In genomic region chr15:39403674-39404117, GRCh38 we compare ENCODE assay signal across 1 cellular context.
TF ChIP-seq lines count a peak whose summit lies in the region.

No MANE protein-coding gene starts in this region.

TF ChIP-seq in HEK293, 187 proteins besides CTCF, POLR2A, EP300 and RAD21 (continued from another document and continues in another):
- TF ChIP-seq PRDM6 (tag by site-specific recombination; IDR thresholded peaks at IDR 0.05) = peak; percentile 97
- no peak for TF ChIP-seq GLIS2 (tag by site-specific recombination; IDR thresholded peaks at IDR 0.05)
- TF ChIP-seq ZNF510 (tag by site-specific recombination; IDR thresholded peaks at IDR 0.05; ENCODE audit: insufficient replicate concordance) = no peak
- TF ChIP-seq YY1 (tag by site-specific recombination; IDR thresholded peaks at IDR 0.05) = no peak
- TF ChIP-seq ZNF146 (tag by site-specific recombination; IDR thresholded peaks at IDR 0.05) = no peak
- TF ChIP-seq ZNF266 (tag by site-specific recombination; IDR thresholded peaks at IDR 0.05; ENCODE audit: low read depth) = no peak
- no peak for TF ChIP-seq MYNN (tag by site-specific recombination; IDR thresholded peaks at IDR 0.05; ENCODE audit: borderline replicate concordance)
- no peak for TF ChIP-seq ZNF548 (tag by site-specific recombination; IDR thresholded peaks at IDR 0.05)
- TF ChIP-seq ZNF624 (tag by site-specific recombination; IDR thresholded peaks at IDR 0.05) = no peak
- no peak for TF ChIP-seq ZNF350 (tag by site-specific recombination; IDR thresholded peaks at IDR 0.05)
- no peak for TF ChIP-seq SP3 (tag by site-specific recombination; IDR thresholded peaks at IDR 0.05)
- no peak for TF ChIP-seq ZNF747 (tag by site-specific recombination; IDR thresholded peaks at IDR 0.05)
- no peak for TF ChIP-seq ZNF138 (tag by site-specific recombination; IDR thresholded peaks at IDR 0.05; ENCODE audit: borderline replicate concordance)
- no peak for TF ChIP-seq ZIC2 (tag by site-specific recombination; IDR thresholded peaks at IDR 0.05)
- no peak for TF ChIP-seq ZNF654 (tag by site-specific recombination; IDR thresholded peaks at IDR 0.05; ENCODE audit: low read depth)
- no peak for TF ChIP-seq ZNF677 (tag by site-specific recombination; IDR thresholded peaks at IDR 0.05)
- no peak for TF ChIP-seq ZNF501 (tag by site-specific recombination; IDR thresholded peaks at IDR 0.05)
- no peak for TF ChIP-seq ZNF155 (tag by site-specific recombination; IDR thresholded peaks at IDR 0.05)
- 0 out of 2 replicates have a peak, but pooled peaks have one; percentile 25 for TF ChIP-seq GLIS1 (tag by site-specific recombination; IDR thresholded peaks at IDR 0.05)
- TF ChIP-seq ZNF701 (tag by site-specific recombination; IDR thresholded peaks at IDR 0.05) = no peak
- TF ChIP-seq ZBTB44 (tag by site-specific recombination; IDR thresholded peaks at IDR 0.05) = no peak
- TF ChIP-seq ZNF23 (tag by site-specific recombination; IDR thresholded peaks at IDR 0.05; ENCODE audit: borderline replicate concordance) = no peak
- no peak for TF ChIP-seq ZNF121 (tag by site-specific recombination; IDR thresholded peaks at IDR 0.05)
- no peak for TF ChIP-seq SETDB1 (IDR thresholded peaks at IDR 0.05; ENCODE audit: insufficient read length, low read length)
- TF ChIP-seq ZNF292 (tag by site-specific recombination; IDR thresholded peaks at IDR 0.05; ENCODE audit: borderline replicate concordance, low read depth) = no peak
- TF ChIP-seq ZNF623 (tag by site-specific recombination; IDR thresholded peaks at IDR 0.05) = no peak
- no peak for TF ChIP-seq HOXA7 (CRISPR knock-in tag; IDR thresholded peaks at IDR 0.05; ENCODE audit: borderline replicate concordance)
- TF ChIP-seq TSHZ1 (tag by site-specific recombination; IDR thresholded peaks at IDR 0.05; ENCODE audit: borderline replicate concordance) = peak; percentile 61; the same call in 1 of the 2 replicates
- TF ChIP-seq ZNF626 (tag by site-specific recombination; IDR thresholded peaks at IDR 0.05) = no peak
- no peak for TF ChIP-seq HOXD13 (CRISPR knock-in tag; IDR thresholded peaks at IDR 0.05; ENCODE audit: borderline replicate concordance)
- TF ChIP-seq ZNF664 (tag by site-specific recombination; IDR thresholded peaks at IDR 0.05) = no peak
- no peak for TF ChIP-seq ZSCAN18 (tag by site-specific recombination; IDR thresholded peaks at IDR 0.05)
- TF ChIP-seq ZBTB11 (tag by site-specific recombination; conservative IDR thresholded peaks at IDR 0.05; ENCODE audit: low read depth) = no peak
- TF ChIP-seq ZNF560 (tag by site-specific recombination; IDR thresholded peaks at IDR 0.05; ENCODE audit: borderline replicate concordance) = no peak
- no peak for TF ChIP-seq ZBTB7A (tag by site-specific recombination; IDR thresholded peaks at IDR 0.05; ENCODE audit: low read depth)
- no peak for TF ChIP-seq KLF1 (tag by site-specific recombination; IDR thresholded peaks at IDR 0.05)
- no peak for TF ChIP-seq ZNF473 (tag by site-specific recombination; IDR thresholded peaks at IDR 0.05)
- no peak for TF ChIP-seq ZNF514 (tag by site-specific recombination; IDR thresholded peaks at IDR 0.05)
- TF ChIP-seq ZSCAN16 (tag by site-specific recombination; IDR thresholded peaks at IDR 0.05) = no peak
- no peak for TF ChIP-seq RBAK (tag by site-specific recombination; IDR thresholded peaks at IDR 0.05)
- TF ChIP-seq PBX3 (CRISPR knock-in tag; IDR thresholded peaks at IDR 0.05) = no peak
- TF ChIP-seq ZFP69B (tag by site-specific recombination; IDR thresholded peaks at IDR 0.05) = peak; percentile 41; the same call in 1 of the 2 replicates
- TF ChIP-seq ZNF513 (tag by site-specific recombination; IDR thresholded peaks at IDR 0.05) = no peak
- no peak for TF ChIP-seq ZNF133 (tag by site-specific recombination; IDR thresholded peaks at IDR 0.05)
- no peak for TF ChIP-seq ZNF416 (tag by site-specific recombination; IDR thresholded peaks at IDR 0.05)
- no peak for TF ChIP-seq ZBTB10 (tag by site-specific recombination; IDR thresholded peaks at IDR 0.05)
- peak; percentile 91 for TF ChIP-seq ZXDB (tag by site-specific recombination; IDR thresholded peaks at IDR 0.05)
- TF ChIP-seq ZNF223 (tag by site-specific recombination; IDR thresholded peaks at IDR 0.05) = no peak
- no peak for TF ChIP-seq ZNF585B (tag by site-specific recombination; IDR thresholded peaks at IDR 0.05)
